ENCODE assay signal across 22 cellular contexts in the genomic region with DNA sequence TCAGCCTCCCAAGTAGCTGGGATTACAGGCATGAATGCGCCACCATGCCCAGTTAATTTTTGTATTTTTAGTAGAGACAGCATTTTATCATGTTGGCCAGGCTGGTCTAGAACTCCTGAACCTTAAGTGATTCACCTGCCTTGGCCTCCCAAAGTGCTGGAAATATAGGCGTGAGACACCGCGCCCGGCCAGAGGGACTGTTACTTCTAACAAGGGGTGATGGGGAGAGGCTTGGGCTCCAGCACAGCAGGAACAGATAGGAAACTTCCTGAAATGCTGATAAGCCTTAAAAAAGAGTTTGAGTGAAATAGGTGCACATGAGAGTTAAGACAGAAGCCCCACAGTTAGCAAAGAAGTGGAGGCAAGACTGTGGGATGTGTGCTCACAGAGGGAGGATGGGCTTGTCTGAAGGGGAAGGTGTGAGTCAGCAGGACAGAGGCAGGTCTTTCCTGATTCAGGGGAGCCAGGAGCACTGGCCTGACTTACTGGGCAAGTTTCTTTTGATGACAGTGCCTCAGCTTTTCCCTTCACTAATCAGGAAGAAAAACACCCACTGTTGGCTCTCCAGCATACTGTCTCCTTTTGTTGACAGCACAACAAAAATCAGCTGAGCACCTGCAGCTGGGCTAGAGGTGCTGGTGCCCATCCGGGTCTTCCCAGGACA.
A peak's percentile ranks its signal among the peaks of the same experiment; 100 is the strongest.
DNase-seq lines count a peak whose midpoint lies in the region; ATAC-seq, FAIRE-seq and TF ChIP-seq lines count a peak whose summit lies in the region.
"Had no signal": no experiment of that assay in that cellular context is flagged by ENCODE, and none has a peak within 500 bp of the region (broad histone marks: within the 10 kb centered on the region; RNA-seq: fewer than 3 reads in every experiment).

No MANE protein-coding gene starts in this region.

- TF ChIP-seq POLR2A in A549 (IDR thresholded peaks at IDR 0.05; ENCODE audit: low read length): no peak

- POLR2A ChIA-PET in A549 (lab: Yijun Ruan, JAX): no interaction called here

- DNase-seq in A549 (ENCODE audit: low read depth in 1 of 2, low spot score in 1 of 2): no peak
- peak; percentile 93 for DNase-seq in HPDE6-E6E7 (ENCODE audit: extremely low spot score)
- DNase-seq in dermis blood vessel endothelial cell: peak; percentile 17
- DNase-seq in kidney glomerular epithelial cell (lab: John Stamatoyannopoulos, UW): peak; percentile 18
- no peak for DNase-seq in hypothalamus (lab: John Stamatoyannopoulos, UW)
- no peak for DNase-seq in HFFc6
- DNase-seq in OCI-M1 (lab: John Stamatoyannopoulos, UW): no peak
- DNase-seq: activated effector memory CD4-positive, alpha-beta T cell treated with anti-CD3 and anti-CD28 coated beads, Interleukin-2, amount 50 U/mL, for 16 hours; CD8-positive, alpha-beta memory T cell; heart right ventricle; midbrain; NCI-H1930; NCI-H446 treated with DMSO at 0.1 percent for 48 hours; SHP77; stimulated activated naive B cell treated with anti-CD40 and anti-IgM and Interleukin-4, amounts not matched to agents 10 μg/mL and 1 μg/mL and 100 μg/mL, for 72 hours; tibial artery had no signal

- no peak overlapping the region for H3K4me3 Mint-ChIP-seq in HFFc6
- H3K4me3 Mint-ChIP-seq: CD8-positive, alpha-beta memory T cell; neural crest cell; stimulated activated naive B cell treated with anti-CD40 and anti-IgM and Interleukin-4, amounts not matched to agents 10 μg/mL and 1 μg/mL and 100 μg/mL, for 72 hours; T-helper 1 cell treated with Interleukin-12 subunit alpha and Interleukin-12 subunit beta and Interleukin-4 antibody, amounts not matched to agents 30 μg/mL and 1 μg/mL, for 36 hours; WTC11 had no signal

- 68% methylated on average over 6 of the region's 6 CpGs for WGBS in A549 (ENCODE audit: missing lambda C conversion rate)

- no peaks in the 10 kb centered on the region for H3K4me1 Mint-ChIP-seq in HFFc6 (ENCODE audit: low read depth)
- H3K4me1 Mint-ChIP-seq: CD8-positive, alpha-beta memory T cell; neural crest cell; stimulated activated naive B cell treated with anti-CD40 and anti-IgM and Interleukin-4, amounts not matched to agents 10 μg/mL and 1 μg/mL and 100 μg/mL, for 72 hours had no signal

- no peaks in the 10 kb centered on the region for H3K9me3 Mint-ChIP-seq in HFFc6

- H3K27ac Mint-ChIP-seq in HFFc6: no peak overlapping the region
- H3K27ac Mint-ChIP-seq: CD8-positive, alpha-beta memory T cell; stimulated activated naive B cell treated with anti-CD40 and anti-IgM and Interleukin-4, amounts not matched to agents 10 μg/mL and 1 μg/mL and 100 μg/mL, for 72 hours; T-helper 1 cell treated with Interleukin-12 subunit alpha and Interleukin-12 subunit beta and Interleukin-4 antibody, amounts not matched to agents 30 μg/mL and 1 μg/mL, for 36 hours; WTC11 had no signal

- no peak overlapping the region for H3K4me3 ChIP-seq in A549
- H3K4me3 ChIP-seq: heart right ventricle, tibial artery had no signal

- ATAC-seq in A549 (peak; percentile 21 to 44; a peak in 3 of 6 replicates), GM19467 (IDR thresholded peaks at IDR 0.05; ENCODE audit: unreplicated experiment) (no peak)
- ATAC-seq: heart right ventricle; stimulated activated naive B cell treated with anti-CD40 and anti-IgM and Interleukin-4, amounts not matched to agents 10 μg/mL and 1 μg/mL and 100 μg/mL, for 72 hours; WTC11 had no signal

- peaks cover 13% of the 10 kb centered on the region for H3K27me3 Mint-ChIP-seq in HFFc6 (ENCODE audit: insufficient read depth)

- no peak overlapping the region for H3K27ac ChIP-seq in A549
- H3K27ac ChIP-seq: heart right ventricle, HL-60, tibial artery had no signal

- TF ChIP-seq EP300 in A549 (IDR thresholded peaks at IDR 0.05): no peak

- peaks cover 9% of the 10 kb centered on the region; the same call in 2 of the 3 replicates for H3K9me3 ChIP-seq in A549

- CTCF ChIA-PET in A549 (lab: Yijun Ruan, JAX): interaction anchor here (5.0 kb wide), 1 partner anchor 11 kb away, joined by 26 read pairs; no protein-coding TSS in a partner anchor

- H3K36me3 Mint-ChIP-seq in HFFc6 (ENCODE audit: low read depth): no peaks in the 10 kb centered on the region
- H3K36me3 Mint-ChIP-seq: CD8-positive, alpha-beta memory T cell; stimulated activated naive B cell treated with anti-CD40 and anti-IgM and Interleukin-4, amounts not matched to agents 10 μg/mL and 1 μg/mL and 100 μg/mL, for 72 hours; WTC11 had no signal

- no peak for FAIRE-seq in A549 (lab: Jason Lieb, UNC)
- FAIRE-seq: H54 had no signal

- H3K4me1 ChIP-seq in A549: no peaks in the 10 kb centered on the region
- H3K4me1 ChIP-seq: heart right ventricle, tibial artery had no signal

- TF ChIP-seq CTCF in A549 (IDR thresholded peaks at IDR 0.05) (no peak), HFFc6 (IDR thresholded peaks at IDR 0.05) (no peak)

- no peak for TF ChIP-seq RAD21 in A549 (conservative IDR thresholded peaks at IDR 0.05 in 1 of 2, IDR thresholded peaks at IDR 0.05 in 1 of 2)

- H3K4me2 ChIP-seq in A549: no peak overlapping the region

TF ChIP-seq in A549, 52 proteins besides CTCF, POLR2A, EP300 and RAD21:
- TF ChIP-seq, protein P1, sequence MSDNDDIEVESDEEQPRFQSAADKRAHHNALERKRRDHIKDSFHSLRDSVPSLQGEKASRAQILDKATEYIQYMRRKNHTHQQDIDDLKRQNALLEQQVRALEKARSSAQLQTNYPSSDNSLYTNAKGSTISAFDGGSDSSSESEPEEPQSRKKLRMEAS (IDR thresholded peaks at IDR 0.05): no peak
- no peak for TF ChIP-seq SREBF2 (IDR thresholded peaks at IDR 0.05)

Comparison
In these comparisons a context has a peak if more than half of its experiments do, and no peak if none do; other contexts are left out.
1. DNase-seq: peak in HPDE6-E6E7 (single experiment), dermis blood vessel endothelial cell (single experiment) and kidney glomerular epithelial cell (single experiment); none in A549 (0 of 2), hypothalamus (0 of 51), HFFc6 (single experiment) and OCI-M1 (single experiment).